Comparison of ENCODE assay signal across 8 cellular contexts in genomic region chr4:95095352-95095974, GRCh38.
A peak's percentile ranks its signal among the peaks of the same experiment; 100 is the strongest.
DNase-seq lines count a peak whose midpoint lies in the region; ATAC-seq and TF ChIP-seq lines count a peak whose summit lies in the region.

No MANE protein-coding gene starts in this region.

- no peaks in the 10 kb centered on the region for H3K27me3 ChIP-seq in left ventricle myocardium inferior (ENCODE audit: low read depth)
- H3K27me3 ChIP-seq in gastroesophageal sphincter, result no peaks in the 10 kb centered on the region

- ATAC-seq in left ventricle myocardium superior (no peak), gastroesophageal sphincter (no peak), HG03342 (IDR thresholded peaks at IDR 0.05; ENCODE audit: unreplicated experiment) (no peak)
- no peak for ATAC-seq in stimulated activated naive CD8-positive, alpha-beta T cell treated with anti-CD3 and anti-CD28 coated beads, Interleukin-15, amount 100 ng/mL, for 72 hours

- H3K4me3 ChIP-seq in left ventricle myocardium inferior (no peak overlapping the region), gastroesophageal sphincter (no peak overlapping the region)

- peaks cover 5% of the 10 kb centered on the region for H3K4me1 Mint-ChIP-seq in stimulated activated naive CD8-positive, alpha-beta T cell treated with anti-CD3 and anti-CD28 coated beads, Interleukin-15, amount 100 ng/mL, for 72 hours

- H3K27me3 Mint-ChIP-seq in stimulated activated naive CD8-positive, alpha-beta T cell treated with anti-CD3 and anti-CD28 coated beads, Interleukin-15, amount 100 ng/mL, for 72 hours, result peaks cover 6% of the 10 kb centered on the region

- in situ Hi-C loops in SK-MEL-5 (cut with HindIII; ENCODE audit: low pct_unique_long_range_greater_than_20kb, low sequenced_read_pairs), result no loop called here

- H3K4me1 ChIP-seq in left ventricle myocardium inferior, result peaks cover 4% of the 10 kb centered on the region
- peaks cover 0 to 23% (median 0%) of the 10 kb centered on the region in 3 donors for H3K4me1 ChIP-seq in gastroesophageal sphincter

- no peak overlapping the region for H3K27ac Mint-ChIP-seq in stimulated activated naive CD8-positive, alpha-beta T cell treated with anti-CD3 and anti-CD28 coated beads, Interleukin-15, amount 100 ng/mL, for 72 hours

- TF ChIP-seq POLR2A in gastroesophageal sphincter (IDR thresholded peaks at IDR 0.05), result no peak

- peaks cover 6% of the 10 kb centered on the region for H3K9me3 ChIP-seq in left ventricle myocardium inferior (replicated peaks)
- no peaks in the 10 kb centered on the region for H3K9me3 ChIP-seq in gastroesophageal sphincter

- 16 to 22% methylated on average over 1 of the region's 1 CpG for WGBS in gastroesophageal sphincter (ENCODE audit: low coverage in 1 of 2), 2 donors

- H3K27ac ChIP-seq in left ventricle myocardium inferior (replicated peaks) (no peak overlapping the region), gastroesophageal sphincter (no peak overlapping the region)

- TF ChIP-seq CTCF in left ventricle myocardium inferior (IDR thresholded peaks at IDR 0.05; ENCODE audit: borderline replicate concordance) (peak; percentile 63), gastroesophageal sphincter (IDR thresholded peaks at IDR 0.05) (peak; percentile 15 to 76 (median 61))

- intact Hi-C loops in left ventricle myocardium inferior (cut with micrococcal nuclease) (no loop called here), left ventricle myocardium superior (cut with micrococcal nuclease) (no loop called here)

- TF ChIP-seq EP300 in gastroesophageal sphincter (IDR thresholded peaks at IDR 0.05), result no peak

- no peaks in the 10 kb centered on the region for H3K9me3 Mint-ChIP-seq in stimulated activated naive CD8-positive, alpha-beta T cell treated with anti-CD3 and anti-CD28 coated beads, Interleukin-15, amount 100 ng/mL, for 72 hours

- no peak for DNase-seq in left ventricle myocardium inferior
- no peak for DNase-seq in left ventricle myocardium superior
- peak; percentile 67 for DNase-seq in SK-MEL-5 (ENCODE audit: low read depth, low spot score)
- DNase-seq in stimulated activated naive CD8-positive, alpha-beta T cell treated with anti-CD3 and anti-CD28 coated beads, Interleukin-15, amount 100 ng/mL, for 72 hours, result no peak
- no peak for DNase-seq in activated CD4-positive, alpha-beta T cell treated with anti-CD3 and anti-CD28 coated beads, Interleukin-2, amount 50 U/mL, for 4 hours
- DNase-seq in middle frontal gyrus (ENCODE audit: extremely low spot score, low spot score), result no peak

- H3K36me3 ChIP-seq in left ventricle myocardium inferior (no peaks in the 10 kb centered on the region), gastroesophageal sphincter (no peaks in the 10 kb centered on the region)

- H3K4me3 Mint-ChIP-seq in stimulated activated naive CD8-positive, alpha-beta T cell treated with anti-CD3 and anti-CD28 coated beads, Interleukin-15, amount 100 ng/mL, for 72 hours, result no peak overlapping the region
